In genomic region chr5:11524188-11524587, GRCh38 we compare ENCODE assay signal across 24 cellular contexts.
DNase-seq lines count a peak whose midpoint lies in the region; ATAC-seq and TF ChIP-seq lines count a peak whose summit lies in the region.
"Had no signal": no experiment of that assay in that cellular context is flagged by ENCODE, and none has a peak within 500 bp of the region (broad histone marks: within the 10 kb centered on the region; RNA-seq: fewer than 3 reads in every experiment).

No MANE protein-coding gene starts in this region.

- no peak overlapping the region for H2BK5ac ChIP-seq in H9 (ENCODE audit: insufficient read length, low read length)

- H3K14ac ChIP-seq in H9 (ENCODE audit: insufficient read depth, low read length): no peak overlapping the region

- POLR2A ChIA-PET in RWPE1 (lab: Yijun Ruan, JAX; ENCODE audit: low non-redundant PET): no interaction called here

- DNase-seq in H9 (no peak), astrocyte of the hippocampus (ENCODE audit: low read depth, low spot score) (peak; percentile 19), inferior parietal cortex (ENCODE audit: extremely low spot score) (peak; percentile 86), pons (ENCODE audit: low spot score) (peak; percentile 97), RWPE1 (ENCODE audit: low spot score) (no peak), NCI-H226 (no peak)
- DNase-seq: activated CD4-positive, alpha-beta T cell treated with anti-CD3 and anti-CD28 coated beads for 36 hours; activated CD8-positive, alpha-beta memory T cell treated with anti-CD3 and anti-CD28 coated beads for 24 hours; activated gamma-delta T cell; activated T-cell treated with anti-CD3 and anti-CD28 coated beads, Interleukin-2, amount 50 U/mL, for 1 hour; body of pancreas; effector memory CD8-positive, alpha-beta T cell; foreskin melanocyte; HCEC 1CT; kidney; lower lobe of right lung; NCI-H146; NCI-H69 had no signal

- no peaks in the 10 kb centered on the region for H3K79me2 ChIP-seq in H9 (ENCODE audit: insufficient read depth, low read length)

- ATAC-seq in HG02870 (IDR thresholded peaks at IDR 0.05; ENCODE audit: unreplicated experiment): no peak
- no peak for ATAC-seq in stimulated activated memory B cell treated with anti-CD40 and anti-IgM and Interleukin-4, amounts not matched to agents 10 μg/mL and 1 μg/mL and 100 μg/mL, for 72 hours
- ATAC-seq: activated CD4-positive, alpha-beta T cell treated with anti-CD3 and anti-CD28 coated beads for 36 hours; body of pancreas; effector memory CD8-positive, alpha-beta T cell; K562; lower lobe of right lung had no signal

- no peaks in the 10 kb centered on the region for H3K23me2 ChIP-seq in H9 (ENCODE audit: insufficient read length, low read depth, low read length, poor library complexity, severe bottlenecking)

- no peak overlapping the region for H3K9ac ChIP-seq in H9 (ENCODE audit: extremely low read depth, insufficient read length, low read length)

- no peak overlapping the region for H2BK20ac ChIP-seq in H9 (ENCODE audit: low read depth, low read length, poor library complexity, severe bottlenecking)

- TF ChIP-seq CTCF in H9 (conservative IDR thresholded peaks at IDR 0.05): no peak
- TF ChIP-seq CTCF in RWPE1 (conservative IDR thresholded peaks at IDR 0.05; ENCODE audit: low read depth): no peak

- H3K27ac ChIP-seq in H9 (ENCODE audit: insufficient read length, low read depth, low read length): no peak overlapping the region
- H3K27ac ChIP-seq in RWPE1: no peak overlapping the region
- H3K27ac ChIP-seq: esophagus muscularis mucosa, lower lobe of right lung, thoracic aorta had no signal

- H3K4me2 ChIP-seq in H9 (ENCODE audit: insufficient read depth, insufficient read length, low read length): no peak overlapping the region

- H3K27ac Mint-ChIP-seq in H9: peak overlapping the region; percentile 2 to 65 (median 13); a peak in 5 of 7 replicates
- H3K27ac Mint-ChIP-seq in stimulated activated memory B cell treated with anti-CD40 and anti-IgM and Interleukin-4, amounts not matched to agents 10 μg/mL and 1 μg/mL and 100 μg/mL, for 72 hours: no peak overlapping the region
- H3K27ac Mint-ChIP-seq: activated CD4-positive, alpha-beta T cell treated with anti-CD3 and anti-CD28 coated beads for 36 hours; effector memory CD8-positive, alpha-beta T cell; T-helper 1 cell treated with Interleukin-12 subunit alpha and Interleukin-12 subunit beta and Interleukin-4 antibody, amounts not matched to agents 30 μg/mL and 1 μg/mL, for 36 hours had no signal

- H3K4ac ChIP-seq in H9 (ENCODE audit: low read depth, low read length): no peak overlapping the region

- no peaks in the 10 kb centered on the region for H3K27me3 ChIP-seq in H9 (ENCODE audit: insufficient read depth, low read length)
- H3K27me3 ChIP-seq: body of pancreas, esophagus muscularis mucosa had no signal

- H4K20me1 ChIP-seq in H9 (ENCODE audit: control insufficient read depth, insufficient read depth, insufficient read length): no peaks in the 10 kb centered on the region

- peaks cover 9% of the 10 kb centered on the region; the same call in 1 of the 2 replicates for H3K4me1 ChIP-seq in H9 (ENCODE audit: insufficient read depth, low read length)
- H3K4me1 ChIP-seq: lower lobe of right lung had no signal

- H3K9me3 ChIP-seq in H9 (ENCODE audit: control insufficient read depth, low read depth, low read length): no peaks in the 10 kb centered on the region
- H3K9me3 ChIP-seq: body of pancreas, esophagus muscularis mucosa, lower lobe of right lung, thoracic aorta had no signal

- no peaks in the 10 kb centered on the region for H3K36me3 Mint-ChIP-seq in H9 (ENCODE audit: insufficient read depth in 1 of 3, low read depth in 3 of 3)
- no peaks in the 10 kb centered on the region for H3K36me3 Mint-ChIP-seq in stimulated activated memory B cell treated with anti-CD40 and anti-IgM and Interleukin-4, amounts not matched to agents 10 μg/mL and 1 μg/mL and 100 μg/mL, for 72 hours

- H3K18ac ChIP-seq in H9 (ENCODE audit: insufficient read length, low read depth, low read length): no peak overlapping the region

- no peak overlapping the region for H2AK5ac ChIP-seq in H9 (ENCODE audit: insufficient read length, low read length)

- H3K4me1 Mint-ChIP-seq in H9: peaks cover 28 to 31% of the 10 kb centered on the region in 2 experiments
- H3K4me1 Mint-ChIP-seq in stimulated activated memory B cell treated with anti-CD40 and anti-IgM and Interleukin-4, amounts not matched to agents 10 μg/mL and 1 μg/mL and 100 μg/mL, for 72 hours: no peaks in the 10 kb centered on the region
- H3K4me1 Mint-ChIP-seq: activated CD4-positive, alpha-beta T cell treated with anti-CD3 and anti-CD28 coated beads for 36 hours had no signal

- no peak overlapping the region for H4K8ac ChIP-seq in H9 (replicated peaks; ENCODE audit: insufficient read length, low read depth, low read length)

- no peak overlapping the region for H2AFZ ChIP-seq in H9 (ENCODE audit: low read length)

- no peak overlapping the region for H3T11ph ChIP-seq in H9 (ENCODE audit: low read length)

- no peak overlapping the region for H2BK120ac ChIP-seq in H9 (ENCODE audit: low read depth, low read length, poor library complexity, severe bottlenecking)

- H2BK12ac ChIP-seq in H9 (ENCODE audit: insufficient read length, low read depth, low read length): no peak overlapping the region

- no peak overlapping the region; a peak in 1 of 5 replicates for H3K4me3 Mint-ChIP-seq in H9
- H3K4me3 Mint-ChIP-seq in stimulated activated memory B cell treated with anti-CD40 and anti-IgM and Interleukin-4, amounts not matched to agents 10 μg/mL and 1 μg/mL and 100 μg/mL, for 72 hours: no peak overlapping the region
- H3K4me3 Mint-ChIP-seq: activated CD4-positive, alpha-beta T cell treated with anti-CD3 and anti-CD28 coated beads for 36 hours; effector memory CD8-positive, alpha-beta T cell; T-helper 1 cell treated with Interleukin-12 subunit alpha and Interleukin-12 subunit beta and Interleukin-4 antibody, amounts not matched to agents 30 μg/mL and 1 μg/mL, for 36 hours had no signal

- no peak overlapping the region for H3K23ac ChIP-seq in H9 (ENCODE audit: insufficient read length, low read depth, low read length)

- H3K56ac ChIP-seq in H9 (ENCODE audit: insufficient read length, low read depth, low read length): no peak overlapping the region

- no peak overlapping the region for H2BK15ac ChIP-seq in H9 (ENCODE audit: low read depth, low read length)

- no peaks in the 10 kb centered on the region for H3K9me3 Mint-ChIP-seq in H9
- H3K9me3 Mint-ChIP-seq in stimulated activated memory B cell treated with anti-CD40 and anti-IgM and Interleukin-4, amounts not matched to agents 10 μg/mL and 1 μg/mL and 100 μg/mL, for 72 hours: no peaks in the 10 kb centered on the region
- H3K9me3 Mint-ChIP-seq: T-helper 1 cell treated with Interleukin-12 subunit alpha and Interleukin-12 subunit beta and Interleukin-4 antibody, amounts not matched to agents 30 μg/mL and 1 μg/mL, for 36 hours had no signal

- CTCF ChIA-PET in RWPE1 (lab: Yijun Ruan, JAX): no interaction called here

- no CpG with 5 or more reads among the region's 4 CpGs for WGBS in H9 (ENCODE audit: extremely low coverage, insufficient read length, low lambda C conversion rate)

- no peak overlapping the region for H4K91ac ChIP-seq in H9 (ENCODE audit: insufficient read length, low read depth, low read length)

- no peaks in the 10 kb centered on the region for H3K27me3 Mint-ChIP-seq in H9 (ENCODE audit: low read depth)
- H3K27me3 Mint-ChIP-seq in stimulated activated memory B cell treated with anti-CD40 and anti-IgM and Interleukin-4, amounts not matched to agents 10 μg/mL and 1 μg/mL and 100 μg/mL, for 72 hours: no peaks in the 10 kb centered on the region
- H3K27me3 Mint-ChIP-seq: activated CD4-positive, alpha-beta T cell treated with anti-CD3 and anti-CD28 coated beads for 36 hours; effector memory CD8-positive, alpha-beta T cell had no signal

- H3K79me1 ChIP-seq in H9 (ENCODE audit: insufficient read depth, low read depth, low read length, poor library complexity, severe bottlenecking): no peaks in the 10 kb centered on the region

- no peak overlapping the region for H4K5ac ChIP-seq in H9 (ENCODE audit: insufficient read length, low read depth, low read length)

Comparison
In these comparisons a context has a peak if more than half of its experiments do, and no peak if none do; other contexts are left out.
1. DNase-seq: peak in astrocyte of the hippocampus (single experiment), inferior parietal cortex (single experiment) and pons (single experiment); none in H9 (single experiment), RWPE1 (single experiment) and NCI-H226 (single experiment).